In the genomic region with DNA sequence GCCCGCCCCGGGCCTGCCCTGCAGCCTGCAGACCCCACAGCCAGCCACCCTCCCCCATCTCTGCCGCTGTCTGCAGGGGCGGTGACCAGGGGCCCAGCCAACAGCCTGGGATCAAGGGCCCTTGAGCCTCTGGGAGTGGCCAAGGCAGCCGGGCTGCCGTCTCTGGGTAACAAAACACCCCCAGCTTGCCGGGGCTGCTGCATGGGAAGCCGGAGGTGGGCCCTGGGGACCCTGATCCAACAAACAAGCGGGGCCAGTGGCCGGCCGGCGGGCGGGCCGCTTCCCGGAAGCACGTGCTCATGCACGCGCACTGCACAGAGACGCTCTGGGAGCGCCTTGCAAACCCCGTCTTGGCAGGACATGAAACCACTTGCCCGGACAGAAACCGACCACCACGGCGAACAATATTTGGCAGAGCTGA, we compare ENCODE assay signal across 10 cellular contexts. TPM values are rescaled to one million over a fixed set of nuclear protein-coding genes. Genes with fewer than 3 reads are reported as not detected.
DNase-seq lines count a peak whose midpoint lies in the region; ATAC-seq and TF ChIP-seq lines count a peak whose summit lies in the region.
"Had no signal": no experiment of that assay in that cellular context is flagged by ENCODE, and none has a peak within 500 bp of the region (broad histone marks: within the 10 kb centered on the region; RNA-seq: fewer than 3 reads in every experiment).

No MANE protein-coding gene starts in this region.

- peaks cover 3% of the 10 kb centered on the region for H3K4me1 ChIP-seq in right cardiac atrium (ENCODE audit: control insufficient read depth, insufficient read depth, low read length)

- peaks cover 0 to 7% of the 10 kb centered on the region in 2 donors for H3K27me3 Mint-ChIP-seq in T-cell

- H3K27me3 ChIP-seq in right cardiac atrium (ENCODE audit: control insufficient read depth, insufficient read depth), result no peaks in the 10 kb centered on the region
- H3K27me3 ChIP-seq: tibial nerve had no signal

- POLR2A ChIA-PET in T-cell (lab: Charles Lee), result no interaction called here

- TF ChIP-seq CTCF in GM13977 (IDR thresholded peaks at IDR 0.05; ENCODE audit: extremely low read depth, insufficient read depth, missing control alignments), result no peak

- whole genome bisulfite sequencing in right cardiac atrium, result 26% methylated on average over 25 of the region's 25 CpGs

- no peak overlapping the region for H3K4me3 ChIP-seq in right cardiac atrium (ENCODE audit: low read length)

- CTCF ChIA-PET in T-cell (lab: Charles Lee), result no interaction called here

- DNase-seq in GM13977 (ENCODE audit: low spot score), result peak; percentile 57
- peak in 1 of 34 experiments; percentile 30 for DNase-seq in T-cell
- DNase-seq in right cardiac atrium, result peak; percentile 71 to 90 (median 86)
- peak; percentile 29 for DNase-seq in putamen (ENCODE audit: low spot score)
- DNase-seq in COLO829 (ENCODE audit: low spot score), result no peak
- no peak for DNase-seq in LoVo (ENCODE audit: low spot score)
- DNase-seq in T-helper 9 cell, result no peak
- DNase-seq: esophagus squamous epithelium had no signal

- H3K27ac ChIP-seq in right cardiac atrium (ENCODE audit: low read length), result no peak overlapping the region
- H3K27ac ChIP-seq: esophagus squamous epithelium, tibial nerve had no signal

- ATAC-seq in T-cell (replicated peaks in 1 of 4) (peak in 1 of 4 experiments; percentile 31), right cardiac atrium (peak; percentile 53 to 62), HG02610 (IDR thresholded peaks at IDR 0.05; ENCODE audit: unreplicated experiment) (no peak)

- in situ Hi-C loops in GM13977 (cut with MboI; ENCODE audit: low pct_unique_long_range_greater_than_20kb, low sequenced_read_pairs, unreplicated experiment), result no loop called here

- no peaks in the 10 kb centered on the region for H3K9me3 Mint-ChIP-seq in T-cell

- H3K4me3 Mint-ChIP-seq in T-cell, result peak overlapping the region; percentile 73 to 89 (median 74)

- peak overlapping the region in 1 of 2 donors; percentile 98 for H3K27ac Mint-ChIP-seq in T-cell

- no peaks in the 10 kb centered on the region for H3K9me3 ChIP-seq in right cardiac atrium (ENCODE audit: control insufficient read depth, low read length)
- H3K9me3 ChIP-seq: esophagus squamous epithelium, tibial nerve had no signal

- no peaks in the 10 kb centered on the region for H3K36me3 Mint-ChIP-seq in T-cell

- intact Hi-C loops in right cardiac atrium (cut with DNase I), result no loop called here

- H3K4me1 Mint-ChIP-seq in T-cell, result peaks cover 15 to 24% (median 22%) of the 10 kb centered on the region in 3 donors

RNA-seq across cellular contexts. Expression of a gene that starts 13.2 kb away (rescaled TPM):
- total RNA-seq in T-cell, result 100 to 1,000 TPM in 3 of 5 donors, 10 to 100 TPM in 2; 63.3 to 213 (median 193) TPM
- 10 to 100 TPM in 3 of 4 donors, 1 to 10 TPM in 1; 7.0 to 18.7 (median 13.9) TPM for total RNA-seq in right cardiac atrium
- 7.2 TPM for polyA plus RNA-seq in right cardiac atrium

RNA-seq across cellular contexts. Expression of a gene that starts 26.8 kb away (rescaled TPM):
- 10 to 100 TPM; 36.7 to 48.5 (median 45.4) TPM for total RNA-seq in T-cell
- 10 to 100 TPM; 46.3 to 51.4 (median 46.6) TPM for total RNA-seq in right cardiac atrium
- polyA plus RNA-seq in right cardiac atrium, result 35.8 TPM

RNA-seq across cellular contexts. Expression of a gene that starts 51.8 kb away (rescaled TPM):
- 10 to 100 TPM; 33.7 to 44.9 (median 39.8) TPM for total RNA-seq in T-cell
- 10 to 100 TPM in 3 of 4 donors, 1 to 10 TPM in 1; 8.7 to 13.9 (median 12.2) TPM for total RNA-seq in right cardiac atrium
- 12.9 TPM for polyA plus RNA-seq in right cardiac atrium

RNA-seq across cellular contexts. Expression of a gene that starts 54.3 kb away (rescaled TPM):
- total RNA-seq in T-cell, result under 1 TPM in 4 of 5 donors, not detected in 1; 0.12 to 0.21 (median 0.18) TPM
- under 1 TPM in 1 of 4 donors, not detected in 3; 0.18 TPM for total RNA-seq in right cardiac atrium
- polyA plus RNA-seq in right cardiac atrium, result 0.07 TPM

Comparison
In these comparisons a context has a peak if more than half of its experiments do, and no peak if none do; other contexts are left out.
1. DNase-seq: peak in GM13977 (single experiment), right cardiac atrium (3 of 3) and putamen (single experiment); none in COLO829 (single experiment), LoVo (single experiment) and T-helper 9 cell (single experiment).